In genomic region chr22:27296091-27296675, GRCh38 we compare ENCODE assay signal across 27 cellular contexts.
"Had no signal": no experiment of that assay in that cellular context is flagged by ENCODE, and none has a peak within 500 bp of the region (broad histone marks: within the 10 kb centered on the region; RNA-seq: fewer than 3 reads in every experiment).

No MANE protein-coding gene starts in this region.

- ATAC-seq: activated naive CD4-positive, alpha-beta T cell treated with anti-CD3 and anti-CD28 coated beads, Interleukin-2, amount 50 U/mL, for 72 hours; activated naive CD8-positive, alpha-beta T cell treated with anti-CD3 and anti-CD28 coated beads, Interleukin-2, amount 50 U/mL, for 24 hours; activated T-cell treated with anti-CD3 and anti-CD28 coated beads, Interleukin-2, amount 50 U/mL, for 4 hours; body of pancreas; PC-3; T-helper 17 cell; WTC11 had no signal

- H3K4me3 Mint-ChIP-seq: activated CD4-positive, alpha-beta T cell treated with anti-CD3 and anti-CD28 coated beads, Interleukin-2, amount 10 ng/mL, durations not matched to agents 24 days and 14 days; activated naive CD8-positive, alpha-beta T cell treated with anti-CD3 and anti-CD28 coated beads, Interleukin-2, amount 50 U/mL, for 24 hours; activated T-cell treated with anti-CD3 and anti-CD28 coated beads, Interleukin-2, amount 50 U/mL, for 4 hours; T-helper 17 cell; WTC11 had no signal

- H3K9me3 ChIP-seq: ascending aorta, body of pancreas, SJSA1 had no signal

- H3K9me3 Mint-ChIP-seq: activated CD4-positive, alpha-beta T cell treated with anti-CD3 and anti-CD28 coated beads, Interleukin-2, amount 10 ng/mL, durations not matched to agents 24 days and 14 days; activated naive CD4-positive, alpha-beta T cell treated with anti-CD3 and anti-CD28 coated beads, Interleukin-2, amount 50 U/mL, for 72 hours; activated naive CD8-positive, alpha-beta T cell treated with anti-CD3 and anti-CD28 coated beads, Interleukin-2, amount 50 U/mL, for 24 hours; activated T-cell treated with anti-CD3 and anti-CD28 coated beads, Interleukin-2, amount 50 U/mL, for 4 hours; WTC11 had no signal

- H3K4me1 ChIP-seq: ascending aorta, body of pancreas had no signal

- H3K36me3 Mint-ChIP-seq: activated naive CD4-positive, alpha-beta T cell treated with anti-CD3 and anti-CD28 coated beads, Interleukin-2, amount 50 U/mL, for 72 hours; WTC11 had no signal

- H3K27ac Mint-ChIP-seq: activated CD4-positive, alpha-beta T cell treated with anti-CD3 and anti-CD28 coated beads, Interleukin-2, amount 10 ng/mL, durations not matched to agents 24 days and 14 days; activated naive CD4-positive, alpha-beta T cell treated with anti-CD3 and anti-CD28 coated beads, Interleukin-2, amount 50 U/mL, for 72 hours; activated naive CD8-positive, alpha-beta T cell treated with anti-CD3 and anti-CD28 coated beads, Interleukin-2, amount 50 U/mL, for 24 hours; T-helper 17 cell; WTC11 had no signal

- DNase-seq: activated CD4-positive, alpha-beta T cell treated with anti-CD3 and anti-CD28 coated beads, Interleukin-2, amount 10 ng/mL, durations not matched to agents 24 days and 14 days; activated CD4-positive, alpha-beta T cell treated with anti-CD3 and anti-CD28 coated beads, Interleukin-2, amount 50 U/mL, for 48 hours; activated CD4-positive, CD25-positive, alpha-beta regulatory T cell treated with anti-CD3 and anti-CD28 coated beads, Interleukin-2, amount 50 U/mL, for 72 hours; activated CD8-positive, alpha-beta memory T cell treated with anti-CD3 and anti-CD28 coated beads for 24 hours; activated effector memory CD4-positive, alpha-beta T cell treated with anti-CD3 and anti-CD28 coated beads, Interleukin-2, amount 50 U/mL, for 16 hours; activated naive CD4-positive, alpha-beta T cell treated with Interleukin-2 at 50 U/mL for 16 hours; activated naive CD8-positive, alpha-beta T cell treated with anti-CD3 and anti-CD28 coated beads, Interleukin-2, amount 50 U/mL, for 24 hours; activated T-cell treated with anti-CD3 and anti-CD28 coated beads, Interleukin-2, amount 50 U/mL, for 4 hours; amniotic stem cell; body of pancreas; Kasumi-1; KBM-7; NCI-H1105 treated with DMSO at 0.1 percent for 48 hours; NCI-H1436 treated with DMSO at 0.1 percent for 48 hours; NCI-H187; NCI-H2081 treated with DMSO at 0.1 percent for 48 hours; NCI-H2171; NCI-H345; NCI-H510A; PC-3; SHP77; T-helper 17 cell; T-helper 9 cell had no signal

- H3K27me3 ChIP-seq: ascending aorta, body of pancreas, SJSA1 had no signal

- H3K4me3 ChIP-seq: ascending aorta, body of pancreas, SJSA1 had no signal

- H3K36me3 ChIP-seq: ascending aorta, SJSA1 had no signal

- H3K4me1 Mint-ChIP-seq: activated CD4-positive, alpha-beta T cell treated with anti-CD3 and anti-CD28 coated beads, Interleukin-2, amount 10 ng/mL, durations not matched to agents 24 days and 14 days; activated naive CD8-positive, alpha-beta T cell treated with anti-CD3 and anti-CD28 coated beads, Interleukin-2, amount 50 U/mL, for 24 hours had no signal

- H3K27ac ChIP-seq: ascending aorta, body of pancreas, SJSA1 had no signal
